Comparison of ENCODE assay signal across 14 cellular contexts in genomic region chr2:166573393-166573792, GRCh38.
DNase-seq lines count a peak whose midpoint lies in the region; ATAC-seq, FAIRE-seq and TF ChIP-seq lines count a peak whose summit lies in the region.
"Had no signal": no experiment of that assay in that cellular context is flagged by ENCODE, and none has a peak within 500 bp of the region (broad histone marks: within the 10 kb centered on the region; RNA-seq: fewer than 3 reads in every experiment).

No MANE protein-coding gene starts in this region.

- H3K9me3 ChIP-seq in AG04450 (ENCODE audit: control insufficient read depth, insufficient read depth, low read length) (no peaks in the 10 kb centered on the region), HUES64 (ENCODE audit: insufficient read depth, low read depth, low read length) (no peaks in the 10 kb centered on the region)

- H3K4me3 ChIP-seq in AG04450 (ENCODE audit: low read depth, low read length): no peak overlapping the region
- H3K4me3 ChIP-seq in HUES64 (ENCODE audit: low read length): 0 out of 2 replicates have a peak overlapping the region, but pooled peaks have one; percentile 6
- H3K4me3 ChIP-seq in bronchial epithelial cell (ENCODE audit: low read depth, low read length): no peak overlapping the region
- H3K4me3 ChIP-seq in kidney epithelial cell (ENCODE audit: low read depth, low read length): no peak overlapping the region

- DNase-seq in AG04450 (ENCODE audit: low read depth, low spot score) (peak; percentile 4), bronchial epithelial cell (ENCODE audit: low read depth) (peak; percentile 25), kidney epithelial cell (ENCODE audit: low read depth) (peak; percentile 25), KBM-7 (no peak), Calu3 (no peak)
- DNase-seq in NK-92 treated with Interleukin-12 subunit alpha and Interleukin-12 subunit beta, amount 100 ng/mL, for 24 hours (lab: John Stamatoyannopoulos, UW): no peak
- DNase-seq: activated naive CD8-positive, alpha-beta T cell treated with anti-CD3 and anti-CD28 coated beads, Interleukin-2, amount 10 ng/mL, durations not matched to agents 7 days and 5 days; effector memory CD4-positive, alpha-beta T cell; NCI-H1694 treated with DMSO at 0.1 percent for 48 hours; stimulated activated CD4-positive, alpha-beta T cell treated with anti-CD3 and anti-CD28 coated beads, Interleukin-2, amount 100 ng/mL, for 48 hours; T-helper 9 cell had no signal

- H3K27me3 ChIP-seq in AG04450 (ENCODE audit: control insufficient read depth, insufficient read depth, low read length): no peaks in the 10 kb centered on the region
- H3K27me3 ChIP-seq in HUES64 (ENCODE audit: insufficient read depth, low read length): no peaks in the 10 kb centered on the region
- H3K27me3 ChIP-seq in bronchial epithelial cell (ENCODE audit: control insufficient read depth, insufficient read depth, low read length): no peaks in the 10 kb centered on the region
- H3K27me3 ChIP-seq in kidney epithelial cell (ENCODE audit: control insufficient read depth, insufficient read depth, low read length): no peaks in the 10 kb centered on the region

- intact Hi-C loops in Calu3 (cut with micrococcal nuclease; ENCODE audit: unreplicated experiment): no loop called here

- no peaks in the 10 kb centered on the region for H3K36me3 Mint-ChIP-seq in Calu3 (ENCODE audit: insufficient read depth, unreplicated experiment)
- H3K36me3 Mint-ChIP-seq: activated naive CD8-positive, alpha-beta T cell treated with anti-CD3 and anti-CD28 coated beads, Interleukin-2, amount 10 ng/mL, durations not matched to agents 7 days and 5 days had no signal

- no peak for FAIRE-seq in bronchial epithelial cell (lab: Jason Lieb, UNC)
- FAIRE-seq: islet of Langerhans had no signal

- H3K4me1 Mint-ChIP-seq in Calu3 (ENCODE audit: low read depth, unreplicated experiment): no peaks in the 10 kb centered on the region
- H3K4me1 Mint-ChIP-seq: activated naive CD8-positive, alpha-beta T cell treated with anti-CD3 and anti-CD28 coated beads, Interleukin-2, amount 10 ng/mL, durations not matched to agents 7 days and 5 days had no signal

- POLR2A ChIA-PET in AG04450 (lab: Yijun Ruan, JAX): interaction anchor here (1.0 kb wide), 1 partner anchor 20 kb away, joined by 3 read pairs; no protein-coding TSS in a partner anchor

- H3K9me3 Mint-ChIP-seq in Calu3 (ENCODE audit: low read depth, unreplicated experiment): no peaks in the 10 kb centered on the region
- H3K9me3 Mint-ChIP-seq: activated naive CD8-positive, alpha-beta T cell treated with anti-CD3 and anti-CD28 coated beads, Interleukin-2, amount 10 ng/mL, durations not matched to agents 7 days and 5 days had no signal

- WGBS in HUES64: 10% methylated on average over 1 of the region's 3 CpGs

- no peaks in the 10 kb centered on the region for H3K27me3 Mint-ChIP-seq in Calu3 (ENCODE audit: unreplicated experiment)

- H3K4me1 ChIP-seq in HUES64 (ENCODE audit: insufficient read depth, low read length): peaks cover 12% of the 10 kb centered on the region

- no peak overlapping the region for H3K27ac Mint-ChIP-seq in Calu3 (ENCODE audit: unreplicated experiment)
- H3K27ac Mint-ChIP-seq: activated naive CD8-positive, alpha-beta T cell treated with anti-CD3 and anti-CD28 coated beads, Interleukin-2, amount 10 ng/mL, durations not matched to agents 7 days and 5 days had no signal

- no peak overlapping the region for H3K9ac ChIP-seq in HUES64 (ENCODE audit: low read depth, low read length)

- H3K36me3 ChIP-seq in HUES64 (ENCODE audit: insufficient read depth, low read length) (no peaks in the 10 kb centered on the region), bronchial epithelial cell (ENCODE audit: control insufficient read depth, insufficient read depth, low read length) (no peaks in the 10 kb centered on the region), kidney epithelial cell (ENCODE audit: control insufficient read depth, insufficient read depth, low read length) (no peaks in the 10 kb centered on the region)

- CTCF ChIA-PET in AG04450 (lab: Charles Lee) (interaction anchor here (1.2 kb wide), 1 partner anchor 638 kb away, joined by 3 read pairs; no protein-coding TSS in a partner anchor), Calu3 (lab: Charles Lee) (interaction anchor here (0.6 kb wide), 1 partner anchor 359 kb away, joined by 3 read pairs; no protein-coding TSS in a partner anchor)

- no TSS peak for BruUV-seq in Calu3 (replicated peaks; lab: Mats Ljungman, UMichigan)

- no peak overlapping the region for H3K4me3 Mint-ChIP-seq in Calu3 (ENCODE audit: low read depth, unreplicated experiment)
- H3K4me3 Mint-ChIP-seq: activated naive CD8-positive, alpha-beta T cell treated with anti-CD3 and anti-CD28 coated beads, Interleukin-2, amount 10 ng/mL, durations not matched to agents 7 days and 5 days had no signal

- in situ Hi-C loops in KBM-7 (cut with MboI; ENCODE audit: low pct_unique_long_range_greater_than_20kb, low sequenced_read_pairs): no loop called here

- no peak overlapping the region for H3K27ac ChIP-seq in AG04450 (ENCODE audit: low read depth, low read length)
- H3K27ac ChIP-seq in HUES64 (ENCODE audit: low read depth, low read length): peak overlapping the region; percentile 39

- TF ChIP-seq CTCF in AG04450 (IDR thresholded peaks at IDR 0.05; ENCODE audit: low read depth, low read length) (no peak), bronchial epithelial cell (IDR thresholded peaks at IDR 0.05; ENCODE audit: insufficient read depth, low read length, severe bottlenecking) (no peak), kidney epithelial cell (IDR thresholded peaks at IDR 0.05; ENCODE audit: insufficient read depth, low read length, poor library complexity, severe bottlenecking) (no peak), Calu3 (IDR thresholded peaks at IDR 0.05; ENCODE audit: unreplicated experiment) (no peak)

- no peak for ATAC-seq in GM18907 (IDR thresholded peaks at IDR 0.05; ENCODE audit: unreplicated experiment)

Comparison
In these comparisons a context has a peak if more than half of its experiments do, and no peak if none do; other contexts are left out.
1. DNase-seq: peak in AG04450 (single experiment), bronchial epithelial cell (single experiment) and kidney epithelial cell (single experiment); none in KBM-7 (single experiment), NK-92 treated with Interleukin-12 subunit alpha and Interleukin-12 subunit beta, amount 100 ng/mL, for 24 hours (single experiment) and Calu3 (single experiment).